ENCODE assay signal across 16 cellular contexts in the genomic region with DNA sequence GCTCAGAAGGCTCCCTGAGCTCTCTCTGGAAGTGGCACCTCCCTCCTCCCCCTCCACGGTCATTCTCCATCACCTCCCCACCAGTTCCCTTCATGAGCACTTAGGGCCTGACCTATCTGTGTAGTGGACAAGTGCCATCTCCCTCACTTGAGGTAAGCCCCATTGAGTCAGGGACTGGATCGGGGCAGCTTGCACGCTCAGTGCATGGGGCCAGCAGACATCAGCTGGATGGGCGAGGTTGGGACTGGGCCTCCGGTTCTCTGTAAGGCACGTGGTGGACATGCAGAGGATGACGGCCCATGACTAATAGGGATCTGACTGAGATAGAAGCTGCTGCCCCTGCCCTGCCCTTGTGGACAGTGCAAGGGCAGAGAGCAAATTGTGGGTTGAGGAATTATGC.
DNase-seq lines count a peak whose midpoint lies in the region; ATAC-seq, FAIRE-seq and TF ChIP-seq lines count a peak whose summit lies in the region.
"Had no signal": no experiment of that assay in that cellular context is flagged by ENCODE, and none has a peak within 500 bp of the region (broad histone marks: within the 10 kb centered on the region; RNA-seq: fewer than 3 reads in every experiment).

No MANE protein-coding gene starts in this region.

- H3K4me3 ChIP-seq in K562 (no peak overlapping the region), neural progenitor cell (no peak overlapping the region), psoas muscle (no peak overlapping the region)
- H3K4me3 ChIP-seq: BLaER1 treated with 17β-estradiol and CSF1 and Interleukin-3, amounts not matched to agents 10 nM and 100 nM; GM23248; HAP-1 had no signal

- H2AFZ ChIP-seq in K562 (ENCODE audit: low read depth, low read length) (no peak overlapping the region), neural progenitor cell (replicated peaks) (no peak overlapping the region)
- H2AFZ ChIP-seq: GM23248 had no signal

- TF ChIP-seq POLR2A in K562 (conservative IDR thresholded peaks at IDR 0.05) = no peak

- ATAC-seq in activated CD8-positive, alpha-beta memory T cell treated with anti-CD3 and anti-CD28 coated beads, Interleukin-2, amount 10 ng/mL, durations not matched to agents 7 days and 5 days = no peak
- peak; percentile 14; the same call in 2 of the 3 replicates for ATAC-seq in K562
- ATAC-seq in GM21367 (IDR thresholded peaks at IDR 0.05; ENCODE audit: unreplicated experiment) = no peak
- ATAC-seq in psoas muscle = no peak

- no peaks in the 10 kb centered on the region for H3K4me1 Mint-ChIP-seq in activated CD8-positive, alpha-beta memory T cell treated with anti-CD3 and anti-CD28 coated beads, Interleukin-2, amount 10 ng/mL, durations not matched to agents 7 days and 5 days
- peaks cover 6% of the 10 kb centered on the region for H3K4me1 Mint-ChIP-seq in neural progenitor cell

- H3F3A ChIP-seq in neural progenitor cell (ENCODE audit: low read depth) = no peaks in the 10 kb centered on the region

- no peak overlapping the region for H3K4me3 Mint-ChIP-seq in activated CD8-positive, alpha-beta memory T cell treated with anti-CD3 and anti-CD28 coated beads, Interleukin-2, amount 10 ng/mL, durations not matched to agents 7 days and 5 days
- H3K4me3 Mint-ChIP-seq in neural progenitor cell = no peak overlapping the region
- H3K4me3 Mint-ChIP-seq: CD4-positive, CD25-positive, alpha-beta regulatory T cell had no signal

- H3K4me2 ChIP-seq in K562 (ENCODE audit: insufficient read depth, low read length) (no peak overlapping the region), neural progenitor cell (no peak overlapping the region)
- H3K4me2 ChIP-seq: BLaER1 treated with 17β-estradiol and CSF1 and Interleukin-3, amounts not matched to agents 10 nM and 100 nM had no signal

- CTCF ChIA-PET in activated CD8-positive, alpha-beta memory T cell treated with anti-CD3 and anti-CD28 coated beads, Interleukin-2, amount 10 ng/mL, durations not matched to agents 7 days and 5 days (lab: Charles Lee) = no interaction called here
- CTCF ChIA-PET in K562 (lab: Yijun Ruan, JAX; ENCODE audit: low intra/inter-chr PET ratio) = no interaction called here

- H3K4me1 ChIP-seq in K562 (replicated peaks in 1 of 2; ENCODE audit: control insufficient read depth in 2 of 2, insufficient read depth in 2 of 2, low read length in 2 of 2) (peaks cover 0 to 7% of the 10 kb centered on the region in 2 experiments; a peak in 2 of 5 replicates), neural progenitor cell (no peaks in the 10 kb centered on the region), psoas muscle (no peaks in the 10 kb centered on the region)
- H3K4me1 ChIP-seq: HAP-1 had no signal

- no peaks in the 10 kb centered on the region for H3K9me3 ChIP-seq in K562 (replicated peaks; ENCODE audit: control insufficient read depth, insufficient read depth, low read depth, low read length)
- no peaks in the 10 kb centered on the region for H3K9me3 ChIP-seq in neural progenitor cell (ENCODE audit: low read depth)
- no peaks in the 10 kb centered on the region for H3K9me3 ChIP-seq in psoas muscle
- H3K9me3 ChIP-seq: HAP-1 had no signal

- no peak for TF ChIP-seq RAD21 in K562 (CRISPR knock-in tag; conservative IDR thresholded peaks at IDR 0.05 in 1 of 2, IDR thresholded peaks at IDR 0.05 in 1 of 2)

- H4K20me1 ChIP-seq in K562 (replicated peaks; ENCODE audit: control insufficient read depth, insufficient read depth, low read length) (peaks cover 5% of the 10 kb centered on the region; the same call in 1 of the 2 replicates), neural progenitor cell (ENCODE audit: low read depth) (no peaks in the 10 kb centered on the region)
- H4K20me1 ChIP-seq: BLaER1 treated with 17β-estradiol and CSF1 and Interleukin-3, amounts not matched to agents 10 nM and 100 nM had no signal

- no peak for FAIRE-seq in K562 (lab: Jason Lieb, UNC)

- TF ChIP-seq CTCF in K562 (IDR thresholded peaks at IDR 0.05 in 2 of 3, conservative IDR thresholded peaks at IDR 0.05 in 1 of 3; ENCODE audit: insufficient read depth in 2 of 3, low read depth in 1 of 3, low read length in 3 of 3) (no peak), neural progenitor cell (IDR thresholded peaks at IDR 0.05) (no peak), psoas muscle (IDR thresholded peaks at IDR 0.05) (no peak)

- H3K9ac ChIP-seq in K562 (ENCODE audit: insufficient read depth in 1 of 2, low read depth in 2 of 2, low read length in 2 of 2) = no peak overlapping the region
- no peak overlapping the region for H3K9ac ChIP-seq in neural progenitor cell
- H3K9ac ChIP-seq: BLaER1 treated with 17β-estradiol and CSF1 and Interleukin-3, amounts not matched to agents 10 nM and 100 nM; GM23248 had no signal

- BruUV-seq in K562 (replicated peaks; lab: Mats Ljungman, UMichigan) = no TSS peak

- H3K36me3 ChIP-seq in K562 (ENCODE audit: control insufficient read depth, insufficient read depth, low read length) (no peaks in the 10 kb centered on the region), neural progenitor cell (no peaks in the 10 kb centered on the region), psoas muscle (ENCODE audit: insufficient read depth in 1 of 2, low read depth in 1 of 2) (no peaks in the 10 kb centered on the region)
- H3K36me3 ChIP-seq: BLaER1 treated with 17β-estradiol and CSF1 and Interleukin-3, amounts not matched to agents 10 nM and 100 nM; HAP-1 had no signal

- POLR2A ChIA-PET in K562 (lab: Yijun Ruan, JAX) = no interaction called here

- in situ Hi-C loops in K562 (cut with MboI) = no loop called here

- no peak overlapping the region for H3K27ac Mint-ChIP-seq in activated CD8-positive, alpha-beta memory T cell treated with anti-CD3 and anti-CD28 coated beads, Interleukin-2, amount 10 ng/mL, durations not matched to agents 7 days and 5 days
- H3K27ac Mint-ChIP-seq in neural progenitor cell = peak overlapping the region; percentile 58
- H3K27ac Mint-ChIP-seq: CD4-positive, CD25-positive, alpha-beta regulatory T cell had no signal

- WGBS in K562 (ENCODE audit: insufficient coverage, low coverage, missing lambda C conversion rate) = 1% methylated on average over 7 of the region's 7 CpGs
- WGBS in psoas muscle, 3 donors = 42 to 49% (median 46%) methylated on average over 7 of the region's 7 CpGs

- peak; percentile 21 for DNase-seq in activated CD8-positive, alpha-beta memory T cell treated with anti-CD3 and anti-CD28 coated beads for 24 hours
- DNase-seq in activated CD8-positive, alpha-beta memory T cell treated with anti-CD3 and anti-CD28 coated beads, Interleukin-2, amount 10 ng/mL, durations not matched to agents 7 days and 5 days = no peak
- DNase-seq in K562 (ENCODE audit: extremely low read depth in 1 of 4, low spot score in 3 of 4) (no peak), neural progenitor cell (ENCODE audit: low spot score) (no peak), islet precursor cell (no peak), psoas muscle (no peak), AG08396 (ENCODE audit: low spot score) (no peak)
- DNase-seq: AML-193; CD4-positive, CD25-positive, alpha-beta regulatory T cell; DMS53; GM23248 had no signal

- intact Hi-C loops in K562 (cut with micrococcal nuclease) = no loop called here
- intact Hi-C loops in psoas muscle (cut with DNase I) = no loop called here

- no peaks in the 10 kb centered on the region for H3K9me3 Mint-ChIP-seq in activated CD8-positive, alpha-beta memory T cell treated with anti-CD3 and anti-CD28 coated beads, Interleukin-2, amount 10 ng/mL, durations not matched to agents 7 days and 5 days (ENCODE audit: low read depth)
- no peaks in the 10 kb centered on the region for H3K9me3 Mint-ChIP-seq in neural progenitor cell

- H3K9me1 ChIP-seq in K562 (ENCODE audit: control insufficient read depth, insufficient read depth, low read length) = no peaks in the 10 kb centered on the region

- TF ChIP-seq EP300 in K562 (IDR thresholded peaks at IDR 0.05; ENCODE audit: low read length) = no peak

- peaks cover 9 to 54% of the 10 kb centered on the region in 2 experiments; a peak in 4 of 5 replicates for H3K27me3 ChIP-seq in K562 (ENCODE audit: control insufficient read depth in 2 of 2, insufficient read depth in 2 of 2, low read length in 2 of 2)
- no peaks in the 10 kb centered on the region for H3K27me3 ChIP-seq in neural progenitor cell
- peaks cover 0 to 14% (median 5%) of the 10 kb centered on the region in 3 donors for H3K27me3 ChIP-seq in psoas muscle (ENCODE audit: insufficient read depth in 3 of 3, low read length in 2 of 3)
- H3K27me3 ChIP-seq: BLaER1 treated with 17β-estradiol and CSF1 and Interleukin-3, amounts not matched to agents 10 nM and 100 nM had no signal

- H3K27ac ChIP-seq in K562 (ENCODE audit: extremely low read depth, low read depth, low read length) = no peak overlapping the region
- no peak overlapping the region for H3K27ac ChIP-seq in neural progenitor cell
- H3K27ac ChIP-seq in psoas muscle = no peak overlapping the region
- H3K27ac ChIP-seq: 22Rv1; BLaER1 treated with 17β-estradiol and CSF1 and Interleukin-3, amounts not matched to agents 10 nM and 100 nM; GM23248; HL-60 had no signal

- no peaks in the 10 kb centered on the region for H3K36me3 Mint-ChIP-seq in activated CD8-positive, alpha-beta memory T cell treated with anti-CD3 and anti-CD28 coated beads, Interleukin-2, amount 10 ng/mL, durations not matched to agents 7 days and 5 days
- no peaks in the 10 kb centered on the region for H3K36me3 Mint-ChIP-seq in neural progenitor cell
- H3K36me3 Mint-ChIP-seq: CD4-positive, CD25-positive, alpha-beta regulatory T cell had no signal

- H3K79me2 ChIP-seq in K562 (ENCODE audit: control insufficient read depth, insufficient read depth, low read length) = no peaks in the 10 kb centered on the region
- no peaks in the 10 kb centered on the region for H3K79me2 ChIP-seq in neural progenitor cell (ENCODE audit: low read depth)

- no peaks in the 10 kb centered on the region for H3K27me3 Mint-ChIP-seq in activated CD8-positive, alpha-beta memory T cell treated with anti-CD3 and anti-CD28 coated beads, Interleukin-2, amount 10 ng/mL, durations not matched to agents 7 days and 5 days
- H3K27me3 Mint-ChIP-seq in neural progenitor cell (ENCODE audit: insufficient read depth, low read depth) = peaks cover 15% of the 10 kb centered on the region

TF ChIP-seq in K562, 482 proteins besides CTCF, POLR2A, EP300 and RAD21 (continues in another document):
- no peak for TF ChIP-seq CREM (IDR thresholded peaks at IDR 0.05; ENCODE audit: low read depth)
- no peak for TF ChIP-seq ZNF274 (IDR thresholded peaks at IDR 0.05; ENCODE audit: borderline replicate concordance, low read depth, low read length)
- no peak for TF ChIP-seq MEIS2 (IDR thresholded peaks at IDR 0.05; ENCODE audit: partially characterized antibody)
- TF ChIP-seq ZNF217 (CRISPR knock-in tag; IDR thresholded peaks at IDR 0.05) = no peak
- no peak for TF ChIP-seq HOXB6 (CRISPR knock-in tag; IDR thresholded peaks at IDR 0.05; ENCODE audit: borderline replicate concordance)
- TF ChIP-seq, protein P1, sequence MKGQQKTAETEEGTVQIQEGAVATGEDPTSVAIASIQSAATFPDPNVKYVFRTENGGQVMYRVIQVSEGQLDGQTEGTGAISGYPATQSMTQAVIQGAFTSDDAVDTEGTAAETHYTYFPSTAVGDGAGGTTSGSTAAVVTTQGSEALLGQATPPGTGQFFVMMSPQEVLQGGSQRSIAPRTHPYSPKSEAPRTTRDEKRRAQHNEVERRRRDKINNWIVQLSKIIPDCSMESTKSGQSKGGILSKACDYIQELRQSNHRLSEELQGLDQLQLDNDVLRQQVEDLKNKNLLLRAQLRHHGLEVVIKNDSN (CRISPR knock-in tag; IDR thresholded peaks at IDR 0.05) = 0 out of 2 replicates have a peak, but pooled peaks have one; percentile 27
